In the genomic region with DNA sequence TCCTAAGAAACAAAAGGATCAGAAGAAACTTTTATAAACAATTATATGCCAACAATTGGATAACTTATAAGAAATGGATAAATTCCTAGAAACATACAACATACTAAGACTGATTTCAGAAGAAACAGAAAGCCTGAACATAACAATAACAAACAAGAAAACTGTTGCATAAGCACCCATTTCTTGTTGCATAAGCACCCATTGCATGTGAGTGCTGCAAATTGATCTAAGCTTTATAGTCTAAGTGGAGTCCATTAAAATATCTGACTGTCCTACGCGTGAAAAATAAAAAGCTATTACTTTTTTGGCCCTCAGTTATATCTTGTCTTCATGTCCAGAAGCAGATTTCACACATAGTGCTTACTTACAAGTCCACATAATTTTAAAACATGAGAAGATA, we compare ENCODE assay signal across 24 cellular contexts. TPM values are rescaled to one million over a fixed set of nuclear protein-coding genes. Genes with fewer than 3 reads are reported as not detected.
"Had no signal": no experiment of that assay in that cellular context is flagged by ENCODE, and none has a peak within 500 bp of the region (broad histone marks: within the 10 kb centered on the region; RNA-seq: fewer than 3 reads in every experiment).

No MANE protein-coding gene starts in this region.

- DNase-seq: activated B cell treated with CpG ODN at 0.5 μM for 24 hours; activated CD4-positive, alpha-beta T cell treated with anti-CD3 and anti-CD28 coated beads for 1 hour; activated CD4-positive, alpha-beta T cell treated with anti-CD3 and anti-CD28 coated beads, Interleukin-2, amount 10 ng/mL, durations not matched to agents 24 days and 14 days; activated CD4-positive, alpha-beta T cell treated with anti-CD3 and anti-CD28 coated beads, Interleukin-2, amount 50 U/mL, for 48 hours; activated CD8-positive, alpha-beta memory T cell treated with anti-CD3 and anti-CD28 coated beads, Interleukin-2, amount 10 ng/mL, durations not matched to agents 7 days and 5 days; activated effector memory CD4-positive, alpha-beta T cell treated with Interleukin-2 at 50 U/mL for 16 hours; activated naive CD4-positive, alpha-beta T cell; activated T-cell treated with anti-CD3 and anti-CD28 coated beads, Interleukin-2, amount 50 U/mL, for 24 hours; amygdala; KG1; MG63; MV-4-11; NCI-H1092 treated with DMSO at 0.1 percent for 48 hours; NCI-H1417 treated with DMSO at 0.1 percent for 48 hours; NCI-H1694 treated with DMSO at 0.1 percent for 48 hours; NCI-H2029 treated with DMSO at 0.1 percent for 48 hours; NCI-H446; NCI-H524; PC-9; SHP77 treated with DMSO at 0.1 percent for 48 hours; T-cell; T-helper 2 cell; T1000 had no signal

- H3K4me2 ChIP-seq: PC-9 had no signal

- H3K36me3 ChIP-seq: MG63 had no signal

- ATAC-seq: activated CD8-positive, alpha-beta memory T cell treated with anti-CD3 and anti-CD28 coated beads, Interleukin-2, amount 10 ng/mL, durations not matched to agents 7 days and 5 days; T-cell had no signal

- H3K4me3 ChIP-seq: MG63, PC-9 had no signal

- H3K27ac ChIP-seq: PC-9 had no signal

- H2AFZ ChIP-seq: PC-9 had no signal

RNA-seq across cellular contexts. Expression of gene TYRP1, which starts 19.3 kb away (rescaled TPM):
- total RNA-seq: activated B cell treated with CpG ODN at 0.5 μM for 24 hours; activated CD4-positive, alpha-beta T cell treated with anti-CD3 and anti-CD28 coated beads, Interleukin-2, amount 10 ng/mL, durations not matched to agents 24 days and 14 days; activated CD8-positive, alpha-beta memory T cell treated with anti-CD3 and anti-CD28 coated beads, Interleukin-2, amount 10 ng/mL, durations not matched to agents 7 days and 5 days; activated T-helper 1 cell treated with anti-CD3 and anti-CD28 coated beads, Interleukin-12 subunit alpha, Interleukin-12 subunit beta, Interleukin-2, Interleukin-4 antibody, amounts not matched to agents 30 ng/mL and 10 ng/mL and 1 ng/mL, durations not matched to agents 14 hours and 24 hours and 36 hours; PC-9; T-cell had no signal
